ENCODE assay signal across 8 cellular contexts in genomic region chr1:219174672-219175564, GRCh38. TPM values are rescaled to one million over a fixed set of nuclear protein-coding genes. Genes with fewer than 3 reads are reported as not detected.
DNase-seq lines count a peak whose midpoint lies in the region; ATAC-seq and TF ChIP-seq lines count a peak whose summit lies in the region.

No MANE protein-coding gene starts in this region.

- WGBS in mammary epithelial cell (ENCODE audit: low coverage, missing lambda C conversion rate), result 34% methylated on average over 10 of the region's 11 CpGs
- WGBS in smooth muscle cell (ENCODE audit: low lambda C conversion rate), result 37% methylated on average over 11 of the region's 11 CpGs

- no peaks in the 10 kb centered on the region for H3F3A ChIP-seq in smooth muscle cell (ENCODE audit: low read depth)

- H2AFZ ChIP-seq in mammary epithelial cell (ENCODE audit: low read depth, low read length), result peak overlapping the region; percentile 87
- H2AFZ ChIP-seq in smooth muscle cell (ENCODE audit: low read depth), result peak overlapping the region; percentile 87

- H3K79me2 ChIP-seq in mammary epithelial cell (ENCODE audit: insufficient read depth, low read length) (peaks cover 29% of the 10 kb centered on the region), smooth muscle cell (ENCODE audit: low read depth) (peaks cover 14% of the 10 kb centered on the region)

- DNase-seq in DMS53 (lab: John Stamatoyannopoulos, UW) (peak; percentile 35), DMS53 treated with DMSO at 0.1 percent for 48 hours (lab: John Stamatoyannopoulos, UW; ENCODE audit: unreplicated experiment) (no peak), mammary epithelial cell (peak; percentile 67), islet precursor cell (peak; percentile 76), smooth muscle cell (lab: John Stamatoyannopoulos, UW; ENCODE audit: unreplicated experiment) (no peak), SKM-1 (lab: John Stamatoyannopoulos, UW; ENCODE audit: unreplicated experiment) (no peak)

- peak overlapping the region; percentile 64 to 70 (median 65) for H3K4me3 ChIP-seq in mammary epithelial cell (replicated peaks in 1 of 3; ENCODE audit: insufficient read depth in 1 of 3, low read depth in 2 of 3, low read length in 3 of 3)
- H3K4me3 ChIP-seq in smooth muscle cell, result peak overlapping the region; percentile 67

- TF ChIP-seq CTCF in mammary epithelial cell (conservative IDR thresholded peaks at IDR 0.05 in 1 of 2, IDR thresholded peaks at IDR 0.05 in 1 of 2; ENCODE audit: extremely low read depth in 1 of 2, insufficient read depth in 1 of 2, low read depth in 1 of 2, low read length in 2 of 2) (no peak), smooth muscle cell (IDR thresholded peaks at IDR 0.05; ENCODE audit: borderline replicate concordance, insufficient read depth, poor library complexity, severe bottlenecking) (no peak)

- no peaks in the 10 kb centered on the region for H3K27me3 ChIP-seq in mammary epithelial cell (ENCODE audit: insufficient read depth, low read length)
- no peaks in the 10 kb centered on the region for H3K27me3 ChIP-seq in smooth muscle cell (ENCODE audit: low read depth)

- H3K4me2 ChIP-seq in mammary epithelial cell (ENCODE audit: insufficient read depth, low read depth, low read length) (peak overlapping the region; percentile 95), smooth muscle cell (peak overlapping the region; percentile 88)

- dilution Hi-C loops in mammary epithelial cell (cut with HindIII; ENCODE audit: low sequenced_read_pairs), result no loop called here

- H3K36me3 ChIP-seq in mammary epithelial cell (ENCODE audit: insufficient read depth, low read length), result no peaks in the 10 kb centered on the region
- no peaks in the 10 kb centered on the region for H3K36me3 ChIP-seq in smooth muscle cell (ENCODE audit: low read depth)

- no TSS peak for BruUV-seq in mammary epithelial cell (replicated peaks; lab: Mats Ljungman, UMichigan)

- CTCF ChIA-PET in mammary epithelial cell (lab: Charles Lee; ENCODE audit: low non-redundant PET), result interaction anchor here (0.6 kb wide), 1 partner anchor 450 kb away, joined by 3 read pairs; no protein-coding TSS in a partner anchor

- peak overlapping the region; percentile 80 for H3K27ac ChIP-seq in mammary epithelial cell (ENCODE audit: insufficient read depth, low read depth, low read length)
- H3K27ac ChIP-seq in smooth muscle cell (ENCODE audit: low read depth), result peak overlapping the region; percentile 57

- intact Hi-C loops in mammary epithelial cell (cut with micrococcal nuclease), result loop anchor here (5.0 kb wide), 1 partner anchor 88 kb away; no protein-coding TSS in a partner anchor

- in situ Hi-C loops in mammary epithelial cell (cut with MboI; ENCODE audit: low sequenced_read_pairs in 2 of 2), result no loop called here

- no peaks in the 10 kb centered on the region for H4K20me1 ChIP-seq in mammary epithelial cell (ENCODE audit: insufficient read depth, low read length)
- H4K20me1 ChIP-seq in smooth muscle cell (ENCODE audit: low read depth), result no peaks in the 10 kb centered on the region

- H3K9ac ChIP-seq in mammary epithelial cell (ENCODE audit: insufficient read depth, low read length), result peak overlapping the region; percentile 72
- peak overlapping the region; percentile 77 for H3K9ac ChIP-seq in smooth muscle cell (ENCODE audit: low read depth)

- H3K9me3 ChIP-seq in mammary epithelial cell (replicated peaks; ENCODE audit: insufficient read depth, low read length) (no peaks in the 10 kb centered on the region), smooth muscle cell (replicated peaks; ENCODE audit: low read depth) (no peaks in the 10 kb centered on the region)

- peak; percentile 28 for ATAC-seq in HG02763 (IDR thresholded peaks at IDR 0.05; ENCODE audit: unreplicated experiment)

- H3K4me1 ChIP-seq in mammary epithelial cell (ENCODE audit: insufficient read depth, low read length) (peaks cover 30% of the 10 kb centered on the region), smooth muscle cell (ENCODE audit: low read depth) (peaks cover 13% of the 10 kb centered on the region)

TF ChIP-seq in PFSK-1, 5 proteins besides CTCF, POLR2A, EP300 and RAD21:
- TF ChIP-seq TAF1 (IDR thresholded peaks at IDR 0.05; ENCODE audit: borderline replicate concordance, insufficient read depth, low read length) (peak; percentile 26; the same call in 1 of the 2 replicates), POLR2AphosphoS5 (IDR thresholded peaks at IDR 0.05; ENCODE audit: low read depth, low read length) (no peak; the same call in 1 of the 2 replicates)

RNA-seq across cellular contexts. Expression of gene LYPLAL1, which starts 1.2 kb away (rescaled TPM):
- polyA plus RNA-seq in PFSK-1 (2012; ENCODE audit: insufficient read length, low read depth), result 19.9 TPM
- 10 to 100 TPM; 34.5 to 34.7 TPM for total RNA-seq in mammary epithelial cell
- polyA plus RNA-seq in mammary epithelial cell, result 9.1 TPM
- polyA minus RNA-seq in mammary epithelial cell, result 9.7 TPM
- total RNA-seq in smooth muscle cell, result 18.2 and 24.0 TPM in 2 replicates
- 18.7 and 19.5 TPM in 2 replicates for polyA plus RNA-seq in smooth muscle cell

Comparison
In these comparisons a context has a peak if more than half of its experiments do, and no peak if none do; other contexts are left out.
1. DNase-seq: peak in DMS53 (single experiment), mammary epithelial cell (single experiment) and islet precursor cell (single experiment); none in DMS53 treated with DMSO at 0.1 percent for 48 hours (single experiment), smooth muscle cell (single experiment) and SKM-1 (single experiment).